In genomic region chr10:69088801-69089501, GRCh38 we compare ENCODE assay signal across 8 cellular contexts. TPM values are rescaled to one million over a fixed set of nuclear protein-coding genes. Genes with fewer than 3 reads are reported as not detected.
DNase-seq lines count a peak whose midpoint lies in the region; ATAC-seq, FAIRE-seq and TF ChIP-seq lines count a peak whose summit lies in the region.

No MANE protein-coding gene starts in this region.

- DNase-seq in GM12892 (ENCODE audit: insufficient read length) (no peak), NB4 (ENCODE audit: low read depth) (peak; percentile 89), breast epithelium (ENCODE audit: low spot score in 2 of 2) (no peak), NCI-H1092 (lab: John Stamatoyannopoulos, UW) (no peak), NCI-H1048 (lab: John Stamatoyannopoulos, UW) (no peak), head of caudate nucleus (no peak)

- no peaks in the 10 kb centered on the region for H3K36me3 ChIP-seq in breast epithelium
- H3K36me3 ChIP-seq in neutrophil = peaks cover 38% of the 10 kb centered on the region

- no peaks in the 10 kb centered on the region for H3K27me3 ChIP-seq in breast epithelium
- no peaks in the 10 kb centered on the region for H3K27me3 ChIP-seq in neutrophil

- H3K9me3 ChIP-seq in breast epithelium = no peaks in the 10 kb centered on the region
- no peaks in the 10 kb centered on the region for H3K9me3 ChIP-seq in neutrophil

- FAIRE-seq in GM12892 (lab: Jason Lieb, UNC) = peak; percentile 89

- TF ChIP-seq CTCF in NB4 (IDR thresholded peaks at IDR 0.05; ENCODE audit: low read depth, low read length) = no peak
- TF ChIP-seq CTCF in breast epithelium (IDR thresholded peaks at IDR 0.05) = no peak
- no peak for TF ChIP-seq CTCF in neutrophil (IDR thresholded peaks at IDR 0.05)

- intact Hi-C loops in breast epithelium (cut with DNase I; ENCODE audit: low total_unique reads) = no loop called here
- intact Hi-C loops in head of caudate nucleus (cut with DNase I) = no loop called here

- peak overlapping the region; percentile 49 to 76 for H3K27ac ChIP-seq in breast epithelium
- peak overlapping the region; percentile 99 for H3K27ac ChIP-seq in neutrophil

- ATAC-seq in GM19395 (IDR thresholded peaks at IDR 0.05; ENCODE audit: unreplicated experiment) = no peak

- no peaks in the 10 kb centered on the region for H3K4me1 ChIP-seq in breast epithelium
- peaks cover 53 to 71% of the 10 kb centered on the region in 2 experiments for H3K4me1 ChIP-seq in neutrophil (ENCODE audit: control insufficient read depth in 1 of 2, insufficient read depth in 1 of 2, low read depth in 1 of 2, low read length in 1 of 2)

- H3K4me3 ChIP-seq in NB4 (ENCODE audit: low read depth, low read length) = peak overlapping the region; percentile 93
- H3K4me3 ChIP-seq in breast epithelium = peak overlapping the region; percentile 44 to 51 (median 46)
- peak overlapping the region; percentile 85 to 94 for H3K4me3 ChIP-seq in neutrophil (ENCODE audit: low read depth in 1 of 2, low read length in 1 of 2)

- TF ChIP-seq POLR2A in GM12892 (IDR thresholded peaks at IDR 0.05; ENCODE audit: low read depth, low read length) (peak; percentile 63), NB4 (IDR thresholded peaks at IDR 0.05; ENCODE audit: extremely low read depth, insufficient read length) (peak; percentile 63), breast epithelium (IDR thresholded peaks at IDR 0.05) (no peak)

RNA-seq across cellular contexts. Expression of gene SRGN, which starts 1.0 kb away (rescaled TPM):
- polyA plus RNA-seq in GM12892 (2012; ENCODE audit: missing spikeins) = 2,084 TPM
- total RNA-seq in breast epithelium = 100 to 1,000 TPM in 2 of 3 donors, 10 to 100 TPM in 1; 97.2 to 208 (median 114) TPM

RNA-seq across cellular contexts. Expression of gene VPS26A, which starts 35.0 kb away (rescaled TPM):
- polyA plus RNA-seq in GM12892 (2012; ENCODE audit: missing spikeins) = 33.9 TPM
- total RNA-seq in breast epithelium = 10 to 100 TPM; 32.1 to 56.0 (median 40.8) TPM
